24 cellular contexts compared by ENCODE assay signal in genomic region chr4:46179356-46179755, GRCh38. TPM values are rescaled to one million over a fixed set of nuclear protein-coding genes. Genes with fewer than 3 reads are reported as not detected.
"Had no signal": no experiment of that assay in that cellular context is flagged by ENCODE, and none has a peak within 500 bp of the region (broad histone marks: within the 10 kb centered on the region; RNA-seq: fewer than 3 reads in every experiment).

No MANE protein-coding gene starts in this region.

- H3K4me2 ChIP-seq: hepatocyte had no signal

- H3K79me2 ChIP-seq: hepatocyte had no signal

- H3K27me3 ChIP-seq: dorsolateral prefrontal cortex, esophagus muscularis mucosa, foreskin keratinocyte, gastroesophageal sphincter, heart left ventricle, hepatocyte, left lung had no signal

- DNase-seq: dermis blood vessel endothelial cell; dorsolateral prefrontal cortex; effector CD4-positive, alpha-beta T cell; effector memory CD4-positive, alpha-beta T cell; foreskin keratinocyte; heart left ventricle; hypothalamus; left cardiac atrium; left lung; left ventricle myocardium superior; lower lobe of right lung; mesenchymal stem cell; midbrain; naive thymus-derived CD4-positive, alpha-beta T cell had no signal

- H3K36me3 ChIP-seq: esophagus muscularis mucosa, gastroesophageal sphincter, heart left ventricle, left lung, lower lobe of right lung had no signal

- FAIRE-seq: colon, endothelial cell of umbilical vein, frontal cortex, islet of Langerhans, keratinocyte had no signal

- H3K4me1 ChIP-seq: esophagus muscularis mucosa, foreskin keratinocyte, gastroesophageal sphincter, heart left ventricle, left lung, lower lobe of right lung had no signal

- H3K27ac ChIP-seq: coronary artery, dorsolateral prefrontal cortex, esophagus muscularis mucosa, foreskin keratinocyte, gastroesophageal sphincter, heart left ventricle, hepatocyte, left lung, lower lobe of right lung had no signal

- ATAC-seq: foreskin keratinocyte; gastroesophageal sphincter; heart left ventricle; left cardiac atrium; left lung; left ventricle myocardium superior; lower lobe of right lung; naive thymus-derived CD4-positive, alpha-beta T cell had no signal

- H3K4me3 ChIP-seq: coronary artery, dorsolateral prefrontal cortex, esophagus muscularis mucosa, gastroesophageal sphincter, heart left ventricle, hepatocyte, left lung, lower lobe of right lung had no signal

RNA-seq across cellular contexts. Expression of gene GABRG1, which starts 55.5 kb away (rescaled TPM):
- polyA plus RNA-seq: endothelial cell of umbilical vein; fibroblast of lung; foreskin keratinocyte; heart left ventricle; hepatocyte; keratinocyte; naive thymus-derived CD4-positive, alpha-beta T cell had no signal
